Comparison of ENCODE assay signal across 23 cellular contexts in genomic region chr7:25564980-25565379, GRCh38.
DNase-seq lines count a peak whose midpoint lies in the region; ATAC-seq and TF ChIP-seq lines count a peak whose summit lies in the region.
"Had no signal": no experiment of that assay in that cellular context is flagged by ENCODE, and none has a peak within 500 bp of the region (broad histone marks: within the 10 kb centered on the region; RNA-seq: fewer than 3 reads in every experiment).

No MANE protein-coding gene starts in this region.

- H3K79me2 ChIP-seq in osteoblast (ENCODE audit: insufficient read depth, low read length): no peaks in the 10 kb centered on the region

- H3K4me3 ChIP-seq in esophagus squamous epithelium (no peak overlapping the region), osteoblast (ENCODE audit: insufficient read depth, low read length) (no peak overlapping the region), transverse colon (no peak overlapping the region)
- H3K4me3 ChIP-seq: upper lobe of right lung had no signal

- H3K27me3 ChIP-seq in esophagus squamous epithelium: no peaks in the 10 kb centered on the region
- H3K27me3 ChIP-seq in osteoblast (ENCODE audit: insufficient read depth, low read length): no peaks in the 10 kb centered on the region
- H3K27me3 ChIP-seq in transverse colon: no peaks in the 10 kb centered on the region
- H3K27me3 ChIP-seq: upper lobe of right lung had no signal

- no peaks in the 10 kb centered on the region for H4K20me1 ChIP-seq in osteoblast (ENCODE audit: insufficient read depth, low read length)

- H3K4me1 ChIP-seq in esophagus squamous epithelium (peaks cover 0 to 20% (median 3%) of the 10 kb centered on the region in 3 donors), osteoblast (ENCODE audit: insufficient read depth, low read length) (no peaks in the 10 kb centered on the region), transverse colon (peaks cover 0 to 19% (median 4%) of the 10 kb centered on the region in 4 donors)
- H3K4me1 ChIP-seq: upper lobe of right lung had no signal

- DNase-seq in Right ventricle myocardium superior (no peak), Right ventricle myocardium inferior (ENCODE audit: missing footprints) (no peak), esophagus squamous epithelium (lab: John Stamatoyannopoulos, UW) (no peak), osteoblast (ENCODE audit: insufficient read length, low spot score, missing footprints) (no peak), transverse colon (no peak), NCI-H748 treated with DMSO at 0.1 percent for 48 hours (lab: John Stamatoyannopoulos, UW) (no peak), SKM-1 treated with dmso at 0.1 percent for 144 hours (lab: John Stamatoyannopoulos, UW; ENCODE audit: unreplicated experiment) (no peak), UCSD-AML1 (lab: John Stamatoyannopoulos, UW; ENCODE audit: unreplicated experiment) (no peak)
- DNase-seq: activated CD4-positive, alpha-beta T cell treated with anti-CD3 and anti-CD28 coated beads for 36 hours; activated gamma-delta T cell treated with Interleukin-2 at 50 U/mL for 16 hours; activated naive CD8-positive, alpha-beta T cell treated with anti-CD3 and anti-CD28 coated beads, Interleukin-2, amount 50 U/mL, for 24 hours; activated T-cell treated with anti-CD3 and anti-CD28 coated beads, Interleukin-2, amount 50 U/mL, for 24 hours; AML-193; CD8-positive, alpha-beta memory T cell; DMS153; glutamatergic neuron; kidney glomerular epithelial cell; mammary epithelial cell; NCI-H2171; NCI-H526; retina; upper lobe of right lung had no signal

- WGBS in esophagus squamous epithelium, 2 donors: 23 to 60% methylated on average over 6 to 8 of the region's 8 CpGs
- 60 to 67% methylated on average over 2 to 8 of the region's 8 CpGs for WGBS in transverse colon (ENCODE audit: low coverage in 1 of 2), 2 donors

- ATAC-seq in Right ventricle myocardium superior (ENCODE audit: poor library complexity) (peak; percentile 44), Right ventricle myocardium inferior (no peak)
- ATAC-seq: activated CD4-positive, alpha-beta T cell treated with anti-CD3 and anti-CD28 coated beads for 36 hours; activated naive CD8-positive, alpha-beta T cell treated with anti-CD3 and anti-CD28 coated beads, Interleukin-2, amount 50 U/mL, for 24 hours; upper lobe of right lung had no signal

- H3K36me3 ChIP-seq in esophagus squamous epithelium (no peaks in the 10 kb centered on the region), osteoblast (ENCODE audit: insufficient read depth, low read length) (no peaks in the 10 kb centered on the region), transverse colon (no peaks in the 10 kb centered on the region)
- H3K36me3 ChIP-seq: upper lobe of right lung had no signal

- in situ Hi-C loops in transverse colon (cut with MboI; ENCODE audit: low pct_ligation_motif_present in 1 of 4, low pct_unique_long_range_greater_than_20kb in 1 of 4, low sequenced_read_pairs in 3 of 4): loop anchor here (5.0 to 10.0 kb wide), 7 partner anchors 168 to 310 kb away; no protein-coding TSS in a partner anchor

- TF ChIP-seq CTCF in esophagus squamous epithelium (IDR thresholded peaks at IDR 0.05) (no peak), osteoblast (IDR thresholded peaks at IDR 0.05; ENCODE audit: extremely low read depth, low read depth, low read length) (no peak), transverse colon (IDR thresholded peaks at IDR 0.05) (no peak)

- TF ChIP-seq POLR2A in esophagus squamous epithelium (IDR thresholded peaks at IDR 0.05) (no peak), transverse colon (IDR thresholded peaks at IDR 0.05) (no peak)

- intact Hi-C loops in Right ventricle myocardium superior (cut with DNase I): loop anchor here (5.0 kb wide), 2 partner anchors 173 to 308 kb away; no protein-coding TSS in a partner anchor
- intact Hi-C loops in Right ventricle myocardium inferior (cut with DNase I): no loop called here
- intact Hi-C loops in esophagus squamous epithelium (cut with DNase I): loop anchor here (5.0 kb wide), 3 partner anchors 173 to 308 kb away; no protein-coding TSS in a partner anchor
- intact Hi-C loops in transverse colon (cut with DNase I; ENCODE audit: low total_unique reads): loop anchor here (5.0 kb wide), 1 partner anchor 173 kb away; no protein-coding TSS in a partner anchor

- peak overlapping the region in 3 of 4 donors; percentile 53 to 65 (median 63) for H3K27ac ChIP-seq in esophagus squamous epithelium
- H3K27ac ChIP-seq in osteoblast (ENCODE audit: low read depth, low read length): no peak overlapping the region
- peak overlapping the region in 3 of 4 donors; percentile 26 to 58 (median 49) for H3K27ac ChIP-seq in transverse colon
- H3K27ac ChIP-seq: KMS-11, upper lobe of right lung had no signal

- peak overlapping the region; percentile 12 for H2AFZ ChIP-seq in osteoblast (ENCODE audit: low read length)

- no peak overlapping the region for H3K4me2 ChIP-seq in osteoblast (ENCODE audit: insufficient read depth, low read length)

- H3K9me3 ChIP-seq in esophagus squamous epithelium (no peaks in the 10 kb centered on the region), osteoblast (ENCODE audit: low read depth, low read length) (no peaks in the 10 kb centered on the region), transverse colon (no peaks in the 10 kb centered on the region)
- H3K9me3 ChIP-seq: upper lobe of right lung had no signal

- no peak for TF ChIP-seq EP300 in transverse colon (IDR thresholded peaks at IDR 0.05; ENCODE audit: low read depth)
